ENCODE assay signal across 18 cellular contexts in genomic region chr3:112987710-112988334, GRCh38. TPM values are rescaled to one million over a fixed set of nuclear protein-coding genes. Genes with fewer than 3 reads are reported as not detected.
"Had no signal": no experiment of that assay in that cellular context is flagged by ENCODE, and none has a peak within 500 bp of the region (broad histone marks: within the 10 kb centered on the region; RNA-seq: fewer than 3 reads in every experiment).

No MANE protein-coding gene starts in this region.

- H3K4me3 Mint-ChIP-seq: activated CD8-positive, alpha-beta T cell treated with anti-CD3 and anti-CD28 coated beads for 36 hours had no signal

- H3K27ac ChIP-seq: ascending aorta, coronary artery, left lung, tibial artery had no signal

- DNase-seq: activated CD4-positive, CD25-positive, alpha-beta regulatory T cell treated with anti-CD3 and anti-CD28 coated beads, Interleukin-2, amount 50 U/mL, for 72 hours; activated CD8-positive, alpha-beta T cell treated with anti-CD3 and anti-CD28 coated beads for 36 hours; activated naive CD4-positive, alpha-beta T cell treated with anti-CD3 and anti-CD28 coated beads, Interleukin-2, amount 50 U/mL, for 16 hours; activated T-cell treated with anti-CD3 and anti-CD28 coated beads, Interleukin-2, amount 50 U/mL, for 1 hour; erythroblast; foreskin melanocyte; head of caudate nucleus; naive B cell; nucleus accumbens; stimulated activated naive CD8-positive, alpha-beta T cell treated with anti-CD3 and anti-CD28 coated beads, Interleukin-15, Interleukin-2, amounts not matched to agents 100 U/mL and 50 U/mL, for 24 hours; T-helper 1 cell; tibial artery had no signal

- H3K36me3 Mint-ChIP-seq: naive B cell had no signal

- H3K4me3 ChIP-seq: ascending aorta, coronary artery, left lung, mucosa of descending colon, tibial artery had no signal

- H3K9me3 ChIP-seq: ascending aorta, left lung, mucosa of descending colon, tibial artery had no signal

- H3K27me3 Mint-ChIP-seq: activated CD8-positive, alpha-beta T cell treated with anti-CD3 and anti-CD28 coated beads for 36 hours; naive B cell had no signal

- H3K9me3 Mint-ChIP-seq: activated CD8-positive, alpha-beta T cell treated with anti-CD3 and anti-CD28 coated beads for 36 hours; naive B cell had no signal

- ATAC-seq: activated CD8-positive, alpha-beta T cell treated with anti-CD3 and anti-CD28 coated beads for 36 hours; left lung; mucosa of descending colon; SK-N-SH treated with all-trans-retinoic acid at 6 μM for 48 hours; stimulated activated naive CD8-positive, alpha-beta T cell treated with anti-CD3 and anti-CD28 coated beads, Interleukin-15, Interleukin-2, amounts not matched to agents 100 U/mL and 50 U/mL, for 24 hours had no signal

- H3K36me3 ChIP-seq: ascending aorta, left lung, tibial artery had no signal

RNA-seq across cellular contexts. Expression of gene CD200R1, which starts 12.9 kb away (rescaled TPM):
- total RNA-seq: ascending aorta, kidney epithelial cell had no signal
